29 cellular contexts compared by ENCODE assay signal in the genomic region with DNA sequence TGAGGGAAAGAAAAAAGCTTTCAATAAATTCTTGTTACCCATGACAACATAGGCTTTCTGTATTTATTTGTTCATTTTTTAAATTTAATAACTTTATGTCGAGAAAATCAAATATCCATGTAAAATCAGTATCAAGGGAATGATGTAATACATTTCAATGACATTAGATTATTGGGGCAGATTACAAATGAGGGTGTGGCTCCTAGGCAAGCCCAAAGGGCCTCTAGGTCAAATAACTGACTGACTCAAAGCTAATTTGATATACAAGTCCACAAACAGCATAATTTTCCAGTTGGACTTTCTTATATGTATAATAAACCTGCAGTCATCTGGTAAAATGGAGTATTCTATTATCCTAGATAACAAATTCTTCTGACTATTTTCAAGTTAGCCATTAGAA.
"Had no signal": no experiment of that assay in that cellular context is flagged by ENCODE, and none has a peak within 500 bp of the region (broad histone marks: within the 10 kb centered on the region; RNA-seq: fewer than 3 reads in every experiment).

No MANE protein-coding gene starts in this region.

- H3K27ac ChIP-seq: ascending aorta, Peyer's patch, SJSA1 had no signal

- ATAC-seq: activated CD8-positive, alpha-beta T cell treated with anti-CD3 and anti-CD28 coated beads for 36 hours; activated T-cell treated with anti-CD3 and anti-CD28 coated beads, Interleukin-2, amount 50 U/mL, for 72 hours; activated T-helper 17 cell treated with anti-CD3 and anti-CD28 coated beads, Interleukin-2, amount 50 U/mL, for 72 hours; PC-3 had no signal

- H3K27me3 ChIP-seq: ascending aorta, Peyer's patch, SJSA1 had no signal

- DNase-seq: activated CD4-positive, alpha-beta T cell treated with anti-CD3 and anti-CD28 coated beads, Interleukin-2, amount 10 ng/mL, durations not matched to agents 24 days and 14 days; activated CD4-positive, alpha-beta T cell treated with anti-CD3 and anti-CD28 coated beads, Interleukin-2, amount 50 U/mL, for 4 hours; activated CD8-positive, alpha-beta T cell treated with anti-CD3 and anti-CD28 coated beads for 36 hours; activated effector memory CD4-positive, alpha-beta T cell treated with anti-CD3 and anti-CD28 coated beads, Interleukin-2, amount 50 U/mL, for 16 hours; activated naive CD4-positive, alpha-beta T cell; activated naive CD4-positive, alpha-beta T cell treated with anti-CD3 and anti-CD28 coated beads, Interleukin-2, amount 50 U/mL, for 16 hours; activated naive CD8-positive, alpha-beta T cell treated with anti-CD3 and anti-CD28 coated beads for 36 hours; activated T-cell treated with anti-CD3 and anti-CD28 coated beads, Interleukin-2, amount 50 U/mL, for 1 hour; activated T-cell treated with anti-CD3 and anti-CD28 coated beads, Interleukin-2, amount 50 U/mL, for 72 hours; amygdala; NCI-H1092 treated with DMSO at 0.1 percent for 48 hours; NCI-H1436; NCI-H1694; NCI-H2029; NCI-H345; NCI-H524 treated with DMSO at 0.1 percent for 48 hours; NCI-H748 treated with DMSO at 0.1 percent for 48 hours; NK-92 treated with Interleukin-12 subunit alpha and Interleukin-12 subunit beta, amount 100 ng/mL, for 24 hours; PC-3; Peyer's patch; RPMI8226; SHP77 treated with DMSO at 0.1 percent for 48 hours; SW 1271; T-helper 1 cell; T-helper 2 cell; T1000 had no signal

- H3K27me3 Mint-ChIP-seq: activated CD4-positive, alpha-beta T cell treated with anti-CD3 and anti-CD28 coated beads, Interleukin-2, amount 10 ng/mL, durations not matched to agents 24 days and 14 days; activated CD8-positive, alpha-beta T cell treated with anti-CD3 and anti-CD28 coated beads for 36 hours; activated naive CD8-positive, alpha-beta T cell treated with anti-CD3 and anti-CD28 coated beads for 36 hours; activated T-helper 17 cell treated with anti-CD3 and anti-CD28 coated beads, Interleukin-2, amount 50 U/mL, for 72 hours had no signal

- H3K36me3 Mint-ChIP-seq: activated naive CD8-positive, alpha-beta T cell treated with anti-CD3 and anti-CD28 coated beads for 36 hours had no signal

- H3K4me1 Mint-ChIP-seq: activated CD4-positive, alpha-beta T cell treated with anti-CD3 and anti-CD28 coated beads, Interleukin-2, amount 10 ng/mL, durations not matched to agents 24 days and 14 days; activated naive CD8-positive, alpha-beta T cell treated with anti-CD3 and anti-CD28 coated beads for 36 hours; activated T-helper 17 cell treated with anti-CD3 and anti-CD28 coated beads, Interleukin-2, amount 50 U/mL, for 72 hours had no signal

- H3K4me3 Mint-ChIP-seq: activated CD4-positive, alpha-beta T cell treated with anti-CD3 and anti-CD28 coated beads, Interleukin-2, amount 10 ng/mL, durations not matched to agents 24 days and 14 days; activated CD8-positive, alpha-beta T cell treated with anti-CD3 and anti-CD28 coated beads for 36 hours; activated naive CD8-positive, alpha-beta T cell treated with anti-CD3 and anti-CD28 coated beads for 36 hours; activated T-cell treated with anti-CD3 and anti-CD28 coated beads, Interleukin-2, amount 50 U/mL, for 72 hours; activated T-helper 17 cell treated with anti-CD3 and anti-CD28 coated beads, Interleukin-2, amount 50 U/mL, for 72 hours had no signal

- H3K9me3 ChIP-seq: ascending aorta, Peyer's patch, SJSA1 had no signal

- H3K36me3 ChIP-seq: ascending aorta, Peyer's patch, SJSA1 had no signal

- H3K9me3 Mint-ChIP-seq: activated CD4-positive, alpha-beta T cell treated with anti-CD3 and anti-CD28 coated beads, Interleukin-2, amount 10 ng/mL, durations not matched to agents 24 days and 14 days; activated CD8-positive, alpha-beta T cell treated with anti-CD3 and anti-CD28 coated beads for 36 hours; activated naive CD8-positive, alpha-beta T cell treated with anti-CD3 and anti-CD28 coated beads for 36 hours; activated T-cell treated with anti-CD3 and anti-CD28 coated beads, Interleukin-2, amount 50 U/mL, for 72 hours; activated T-helper 17 cell treated with anti-CD3 and anti-CD28 coated beads, Interleukin-2, amount 50 U/mL, for 72 hours had no signal

- H3K4me1 ChIP-seq: ascending aorta, Peyer's patch had no signal

- H3K4me3 ChIP-seq: ascending aorta, Peyer's patch, SJSA1 had no signal

- H3K27ac Mint-ChIP-seq: activated CD4-positive, alpha-beta T cell treated with anti-CD3 and anti-CD28 coated beads, Interleukin-2, amount 10 ng/mL, durations not matched to agents 24 days and 14 days; activated CD8-positive, alpha-beta T cell treated with anti-CD3 and anti-CD28 coated beads for 36 hours; activated naive CD8-positive, alpha-beta T cell treated with anti-CD3 and anti-CD28 coated beads for 36 hours; activated T-cell treated with anti-CD3 and anti-CD28 coated beads, Interleukin-2, amount 50 U/mL, for 72 hours; activated T-helper 17 cell treated with anti-CD3 and anti-CD28 coated beads, Interleukin-2, amount 50 U/mL, for 72 hours had no signal
